8 cellular contexts compared by ENCODE assay signal in the genomic region with DNA sequence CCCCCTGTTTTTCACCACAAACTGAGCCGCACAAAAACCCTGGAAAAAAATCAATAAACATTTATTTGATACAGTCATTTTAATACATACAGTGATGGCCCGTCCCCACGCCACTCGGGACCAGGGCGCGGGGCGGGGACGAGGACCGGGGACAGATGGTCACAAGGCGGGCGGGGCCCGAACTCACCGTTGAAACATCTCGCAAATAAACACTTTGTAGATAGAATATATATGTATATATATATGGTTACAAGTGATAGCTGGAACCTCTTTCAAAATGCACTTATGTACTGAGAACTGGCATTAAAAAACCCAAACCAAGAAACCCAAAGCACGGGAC. TPM values are rescaled to one million over a fixed set of nuclear protein-coding genes. Genes with fewer than 3 reads are reported as not detected.
DNase-seq lines count a peak whose midpoint lies in the region; ATAC-seq and TF ChIP-seq lines count a peak whose summit lies in the region.

No MANE protein-coding gene starts in this region.

- H3K4me3 ChIP-seq in astrocyte of the cerebellum (ENCODE audit: low read depth, low read length): peak overlapping the region; percentile 41
- H3K4me3 ChIP-seq in mesodermal cell (ENCODE audit: extremely low read depth, insufficient read depth, low read length, poor library complexity, severe bottlenecking): peak overlapping the region; percentile 92

- peak overlapping the region; percentile 79 for H3K27ac ChIP-seq in mesodermal cell (ENCODE audit: low read depth, low read length, severe bottlenecking)

- no peak for DNase-seq in astrocyte of the cerebellum (ENCODE audit: low read depth)
- DNase-seq in D341Med (ENCODE audit: low spot score): no peak
- DNase-seq in KG1 (lab: John Stamatoyannopoulos, UW): no peak
- no peak for DNase-seq in SIG-M5 (lab: John Stamatoyannopoulos, UW)

- H3K4me1 ChIP-seq in mesodermal cell (ENCODE audit: control insufficient read depth, insufficient read depth, low read length, poor library complexity, severe bottlenecking): peaks cover 30% of the 10 kb centered on the region

- in situ Hi-C loops in astrocyte of the cerebellum (cut with HindIII; ENCODE audit: low sequenced_read_pairs): no loop called here

- no peak for TF ChIP-seq CTCF in astrocyte of the cerebellum (IDR thresholded peaks at IDR 0.05; ENCODE audit: low read depth, low read length, missing control alignments)

- 0% methylated on average over 1 of the region's 15 CpGs for WGBS in mesodermal cell (ENCODE audit: insufficient coverage in 2 of 2), 2 experiments

- peaks cover 29% of the 10 kb centered on the region for H3K36me3 ChIP-seq in mesodermal cell (ENCODE audit: control insufficient read depth, insufficient read depth, low read length)

- ATAC-seq in GM18499 (IDR thresholded peaks at IDR 0.05; ENCODE audit: insufficient read depth, unreplicated experiment): peak; percentile 5
- peak; percentile 4 for ATAC-seq in HG03095 (IDR thresholded peaks at IDR 0.05; ENCODE audit: unreplicated experiment)
- ATAC-seq in HG03342 (IDR thresholded peaks at IDR 0.05; ENCODE audit: unreplicated experiment): no peak

- no peaks in the 10 kb centered on the region for H3K9me3 ChIP-seq in mesodermal cell (ENCODE audit: control insufficient read depth, low read length)

RNA-seq across cellular contexts. Expression of a gene that starts 0.4 kb away (rescaled TPM):
- polyA plus RNA-seq in mesodermal cell (2013, experiment 1 of 2): 41.4 TPM
- polyA plus RNA-seq in mesodermal cell (2013, experiment 2 of 2): 42.0 TPM

RNA-seq across cellular contexts. Expression of a gene that starts 13.1 kb away (rescaled TPM):
- polyA plus RNA-seq in mesodermal cell (2013, experiment 1 of 2): 10.9 TPM
- 9.1 TPM for polyA plus RNA-seq in mesodermal cell (2013, experiment 2 of 2)

RNA-seq across cellular contexts. Expression of a gene that starts 22.8 kb away (rescaled TPM):
- polyA plus RNA-seq in mesodermal cell (2013, experiment 1 of 2): 3.8 TPM
- polyA plus RNA-seq in mesodermal cell (2013, experiment 2 of 2): 1.9 TPM

RNA-seq across cellular contexts. Expression of a gene that starts 24.3 kb away (rescaled TPM):
- polyA plus RNA-seq in mesodermal cell (2013, experiment 1 of 2): 52.0 TPM
- polyA plus RNA-seq in mesodermal cell (2013, experiment 2 of 2): 45.7 TPM
